ENCODE assay signal across 8 cellular contexts in the genomic region with DNA sequence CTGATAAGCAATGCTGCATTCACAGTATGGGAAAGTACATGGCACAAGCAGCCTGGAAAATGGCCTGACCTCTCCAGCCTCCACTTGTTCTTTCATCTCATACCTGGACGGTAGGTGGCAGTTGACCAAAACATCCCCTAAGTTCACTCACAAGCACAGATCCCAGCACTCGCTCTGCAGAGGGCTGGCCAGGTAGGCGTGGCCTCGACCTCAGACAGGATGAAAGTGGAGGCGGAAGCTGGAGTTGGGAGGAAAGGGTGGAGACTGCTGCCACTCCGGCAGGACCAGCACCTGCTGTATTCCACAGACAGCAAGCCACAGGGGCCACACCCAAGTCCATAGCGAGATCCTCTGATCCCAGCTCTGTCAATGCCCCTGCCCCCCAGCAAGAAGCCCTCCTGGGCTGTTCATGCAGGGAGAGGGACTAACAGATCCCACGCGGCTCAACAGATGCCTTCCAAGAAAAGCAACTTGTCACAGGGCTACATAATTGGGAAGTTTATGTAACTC. TPM values are rescaled to one million over a fixed set of nuclear protein-coding genes. Genes with fewer than 3 reads are reported as not detected.
DNase-seq lines count a peak whose midpoint lies in the region; ATAC-seq, FAIRE-seq and TF ChIP-seq lines count a peak whose summit lies in the region.

No MANE protein-coding gene starts in this region.

- H3K9ac ChIP-seq in subcutaneous abdominal adipose tissue (ENCODE audit: low read length in 5 of 5) = peak overlapping the region in 2 of 5 donors; percentile 27 to 32

- H3K4me1 ChIP-seq in ascending aorta (peaks cover 22 to 43% of the 10 kb centered on the region in 2 donors), subcutaneous abdominal adipose tissue (ENCODE audit: control insufficient read depth in 5 of 5, insufficient read depth in 5 of 5, low read length in 5 of 5) (peaks cover 17 to 68% (median 61%) of the 10 kb centered on the region in 5 donors)

- ATAC-seq in GM18498 (IDR thresholded peaks at IDR 0.05; ENCODE audit: unreplicated experiment) = no peak

- intact Hi-C loops in ascending aorta (cut with DNase I) = no loop called here

- peak; percentile 77 for FAIRE-seq in GM19239 (lab: Jason Lieb, UNC)

- H3K36me3 ChIP-seq in ascending aorta (peaks cover 19 to 31% of the 10 kb centered on the region in 2 donors), subcutaneous abdominal adipose tissue (ENCODE audit: control insufficient read depth in 5 of 5, insufficient read depth in 5 of 5, low read length in 5 of 5) (peaks cover 0 to 22% (median 16%) of the 10 kb centered on the region in 5 donors), MG63 (no peaks in the 10 kb centered on the region)

- peak in 2 of 3 experiments; percentile 7 to 24 for TF ChIP-seq CTCF in ascending aorta (IDR thresholded peaks at IDR 0.05)

- peak overlapping the region; percentile 16 to 46 for H3K4me3 ChIP-seq in ascending aorta
- H3K4me3 ChIP-seq in subcutaneous abdominal adipose tissue (ENCODE audit: low read depth in 1 of 5, low read length in 5 of 5) = peak overlapping the region in 2 of 5 donors; percentile 13 to 29
- H3K4me3 ChIP-seq in MG63 = no peak overlapping the region

- H3K9me3 ChIP-seq in ascending aorta = no peaks in the 10 kb centered on the region
- no peaks in the 10 kb centered on the region for H3K9me3 ChIP-seq in subcutaneous abdominal adipose tissue (ENCODE audit: control insufficient read depth in 5 of 5, low read length in 5 of 5)
- no peaks in the 10 kb centered on the region for H3K9me3 ChIP-seq in MG63

- H3K27me3 ChIP-seq in ascending aorta (no peaks in the 10 kb centered on the region), subcutaneous abdominal adipose tissue (ENCODE audit: control insufficient read depth in 5 of 5, insufficient read depth in 4 of 5, low read length in 5 of 5) (no peaks in the 10 kb centered on the region), MG63 (no peaks in the 10 kb centered on the region)

- peak; percentile 18 for DNase-seq in AG20443 (ENCODE audit: low spot score)
- peak; percentile 52 for DNase-seq in GM19239 (ENCODE audit: insufficient read length, low spot score)
- peak; percentile 80 for DNase-seq in NCI-H2171 (lab: John Stamatoyannopoulos, UW)
- peak; percentile 38 to 78 for DNase-seq in ascending aorta (ENCODE audit: low spot score in 2 of 2)
- DNase-seq in iPS DF 4.7 (ENCODE audit: extremely low read depth, low spot score) = peak; percentile 95
- no peak for DNase-seq in MG63

- H3K27ac ChIP-seq in ascending aorta (peak overlapping the region; percentile 24 to 90), subcutaneous abdominal adipose tissue (ENCODE audit: low read depth, low read length) (peak overlapping the region; percentile 27)

RNA-seq across cellular contexts. Expression of a gene that starts 31.3 kb away (rescaled TPM):
- 131 TPM for total RNA-seq in ascending aorta
- 2.6 and 3.0 TPM in 2 replicates for total RNA-seq in MG63 (2014; rRNA removed; shearing (Covaris generic); ENCODE audit: low replicate concordance)

Comparison
In these comparisons a context has a peak if more than half of its experiments do, and no peak if none do; other contexts are left out.
1. RNA of a gene that starts 31.3 kb away (total RNA-seq): 131 TPM in ascending aorta (single experiment); 2.6 to 3.0 TPM in MG63; every median in the first group is over 10 times any median in the second.